In the genomic region with DNA sequence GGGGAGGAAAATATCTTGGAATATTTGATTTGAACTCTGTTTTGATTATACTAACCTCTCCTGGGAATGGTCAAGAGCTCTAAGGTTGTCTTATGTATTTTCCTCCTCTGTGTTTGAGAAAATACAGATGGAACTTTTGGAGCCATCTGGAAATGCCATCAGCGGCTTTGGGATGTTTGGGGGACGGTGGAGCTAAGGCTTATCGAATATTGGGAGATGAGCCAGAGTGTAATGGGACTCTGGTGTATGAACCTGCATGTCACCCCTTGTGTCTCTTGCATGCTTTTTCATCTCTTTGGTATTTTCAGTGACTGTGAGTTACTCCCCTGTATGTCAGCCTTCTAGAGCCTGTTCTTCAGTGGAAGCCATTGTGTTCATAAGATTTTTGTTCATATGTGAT, we compare ENCODE assay signal across 18 cellular contexts.
DNase-seq lines count a peak whose midpoint lies in the region; ATAC-seq and TF ChIP-seq lines count a peak whose summit lies in the region.
"Had no signal": no experiment of that assay in that cellular context is flagged by ENCODE, and none has a peak within 500 bp of the region (broad histone marks: within the 10 kb centered on the region; RNA-seq: fewer than 3 reads in every experiment).

No MANE protein-coding gene starts in this region.

- TF ChIP-seq EP300 in SK-N-SH (IDR thresholded peaks at IDR 0.05; ENCODE audit: borderline replicate concordance in 1 of 2, low read depth in 1 of 2, low read length in 1 of 2), result peak; percentile 89 to 96

- H3K9me3 ChIP-seq in CD4-positive, CD25-positive, alpha-beta regulatory T cell (ENCODE audit: control insufficient read depth in 2 of 2, low read length in 2 of 2), result no peaks in the 10 kb centered on the region
- H3K9me3 ChIP-seq in SK-N-SH (no peaks in the 10 kb centered on the region), neutrophil (no peaks in the 10 kb centered on the region), esophagus squamous epithelium (no peaks in the 10 kb centered on the region)

- TF ChIP-seq RAD21 in SK-N-SH (IDR thresholded peaks at IDR 0.05; ENCODE audit: low read length), result peak; percentile 28; the same call in 1 of the 2 replicates

- no peak for DNase-seq in CD4-positive, CD25-positive, alpha-beta regulatory T cell
- DNase-seq in SK-N-SH, result peak; percentile 78
- no peak for DNase-seq in endothelial cell (ENCODE audit: low spot score)
- no peak for DNase-seq in SHP77 (lab: John Stamatoyannopoulos, UW)
- no peak for DNase-seq in activated naive CD4-positive, alpha-beta T cell (lab: John Stamatoyannopoulos, UW)
- DNase-seq in activated CD4-positive, alpha-beta T cell treated with anti-CD3 and anti-CD28 coated beads for 1 hour, result no peak
- no peak for DNase-seq in esophagus squamous epithelium (lab: John Stamatoyannopoulos, UW)
- DNase-seq: ACHN; AML-193; Calu3; CD8-positive, alpha-beta T cell; KBM-7 had no signal

- H3K27ac Mint-ChIP-seq in CD4-positive, CD25-positive, alpha-beta regulatory T cell, result peak overlapping the region in 2 of 3 donors; percentile 8 to 32
- H3K27ac Mint-ChIP-seq in endothelial cell (ENCODE audit: unreplicated experiment), result peak overlapping the region; percentile 73
- H3K27ac Mint-ChIP-seq: CD8-positive, alpha-beta T cell; GM23338 had no signal

- H2AFZ ChIP-seq in SK-N-SH (ENCODE audit: low read depth), result no peak overlapping the region
- H2AFZ ChIP-seq: GM23338 had no signal

- POLR2A ChIA-PET in SK-N-SH (lab: Yijun Ruan, JAX), result no interaction called here

- no peaks in the 10 kb centered on the region for H3K27me3 ChIP-seq in CD4-positive, CD25-positive, alpha-beta regulatory T cell (ENCODE audit: control insufficient read depth, insufficient read depth, low read length)
- H3K27me3 ChIP-seq in SK-N-SH (ENCODE audit: insufficient read depth) (no peaks in the 10 kb centered on the region), neutrophil (no peaks in the 10 kb centered on the region), esophagus squamous epithelium (no peaks in the 10 kb centered on the region)
- H3K27me3 ChIP-seq: BLaER1 had no signal

- no peak for ATAC-seq in CD4-positive, CD25-positive, alpha-beta regulatory T cell (ENCODE audit: low read depth in 2 of 2)
- ATAC-seq: CD8-positive, alpha-beta T cell; GM23338; HCT116 had no signal

- H3K4me2 ChIP-seq in SK-N-SH, result no peak overlapping the region
- H3K4me2 ChIP-seq: BLaER1, GM23338 had no signal

- no peak for TF ChIP-seq CTCF in SK-N-SH (IDR thresholded peaks at IDR 0.05)
- TF ChIP-seq CTCF in endothelial cell (IDR thresholded peaks at IDR 0.05; ENCODE audit: unreplicated experiment), result no peak
- no peak for TF ChIP-seq CTCF in neutrophil (IDR thresholded peaks at IDR 0.05)
- TF ChIP-seq CTCF in esophagus squamous epithelium (IDR thresholded peaks at IDR 0.05), result no peak

- peaks cover 4 to 37% (median 26%) of the 10 kb centered on the region in 4 donors for H3K4me1 Mint-ChIP-seq in CD4-positive, CD25-positive, alpha-beta regulatory T cell
- peaks cover 4% of the 10 kb centered on the region for H3K4me1 Mint-ChIP-seq in endothelial cell (ENCODE audit: unreplicated experiment)
- H3K4me1 Mint-ChIP-seq: CD14-positive monocyte had no signal

- CTCF ChIA-PET in SK-N-SH (lab: Yijun Ruan, JAX), result interaction anchor here (1.5 to 8.2 kb wide), 6 partner anchors 13 to 247 kb away, joined by 4 to 100 read pairs (median 22); no protein-coding TSS in a partner anchor

- H3K79me2 ChIP-seq in SK-N-SH (ENCODE audit: insufficient read depth), result peaks cover 59% of the 10 kb centered on the region; the same call in 1 of the 2 replicates

- TF ChIP-seq POLR2A in esophagus squamous epithelium (IDR thresholded peaks at IDR 0.05), result no peak

- H3K27me3 Mint-ChIP-seq in CD4-positive, CD25-positive, alpha-beta regulatory T cell, result no peaks in the 10 kb centered on the region
- peaks cover 20% of the 10 kb centered on the region for H3K27me3 Mint-ChIP-seq in endothelial cell (ENCODE audit: unreplicated experiment)
- H3K27me3 Mint-ChIP-seq: IgD-negative memory B cell had no signal

- no peaks in the 10 kb centered on the region for H4K20me1 ChIP-seq in SK-N-SH (ENCODE audit: insufficient read depth)

- no peak overlapping the region for H3K27ac ChIP-seq in CD4-positive, CD25-positive, alpha-beta regulatory T cell (ENCODE audit: insufficient read depth, low read length, poor library complexity, severe bottlenecking)
- H3K27ac ChIP-seq in SK-N-SH (ENCODE audit: low read depth in 2 of 2, low read length in 1 of 2), result peak overlapping the region; percentile 89 to 96
- peak overlapping the region; percentile 32 for H3K27ac ChIP-seq in neutrophil
- H3K27ac ChIP-seq in esophagus squamous epithelium, result no peak overlapping the region
- H3K27ac ChIP-seq: BLaER1 had no signal

- 21% methylated on average over 3 of the region's 3 CpGs for WGBS in SK-N-SH (ENCODE audit: low lambda C conversion rate)
- 88 to 89% methylated on average over 3 of the region's 3 CpGs for WGBS in esophagus squamous epithelium, 2 donors

- intact Hi-C loops in esophagus squamous epithelium (cut with DNase I), result no loop called here

- H3K9ac ChIP-seq in SK-N-SH, result no peak overlapping the region
- H3K9ac ChIP-seq: BLaER1 had no signal

- no peaks in the 10 kb centered on the region for H3K36me3 ChIP-seq in CD4-positive, CD25-positive, alpha-beta regulatory T cell (ENCODE audit: control insufficient read depth, insufficient read depth, low read length)
- H3K36me3 ChIP-seq in SK-N-SH (replicated peaks in 1 of 2; ENCODE audit: control insufficient read depth in 1 of 2, insufficient read depth in 2 of 2, low read length in 1 of 2) (peaks cover 5 to 18% of the 10 kb centered on the region in 2 experiments), neutrophil (peaks cover 9% of the 10 kb centered on the region), esophagus squamous epithelium (peaks cover 0 to 50% (median 9%) of the 10 kb centered on the region in 3 donors)

- no peak overlapping the region for H3K4me3 ChIP-seq in CD4-positive, CD25-positive, alpha-beta regulatory T cell (ENCODE audit: low read depth, low read length)
- H3K4me3 ChIP-seq in SK-N-SH (ENCODE audit: low read depth in 2 of 2, low read length in 1 of 2), result no peak overlapping the region
- no peak overlapping the region for H3K4me3 ChIP-seq in neutrophil (ENCODE audit: low read depth in 1 of 2, low read length in 1 of 2)
- H3K4me3 ChIP-seq in esophagus squamous epithelium, result no peak overlapping the region
- H3K4me3 ChIP-seq: BLaER1, GM23338 had no signal

- peaks cover 0 to 6% (median 1%) of the 10 kb centered on the region in 7 donors for H3K9me3 Mint-ChIP-seq in CD4-positive, CD25-positive, alpha-beta regulatory T cell
- H3K9me3 Mint-ChIP-seq in endothelial cell (ENCODE audit: unreplicated experiment), result no peaks in the 10 kb centered on the region
- H3K9me3 Mint-ChIP-seq: CD8-positive, alpha-beta T cell; IgD-negative memory B cell had no signal

- peaks cover 4% of the 10 kb centered on the region for H3K36me3 Mint-ChIP-seq in CD4-positive, CD25-positive, alpha-beta regulatory T cell
- peaks cover 72% of the 10 kb centered on the region for H3K36me3 Mint-ChIP-seq in endothelial cell (ENCODE audit: low read depth, unreplicated experiment)
- H3K36me3 Mint-ChIP-seq: CD8-positive, alpha-beta T cell had no signal

- no peaks in the 10 kb centered on the region for H3K9me2 ChIP-seq in SK-N-SH

- H3K4me1 ChIP-seq in CD4-positive, CD25-positive, alpha-beta regulatory T cell (ENCODE audit: control insufficient read depth, insufficient read depth, low read length, poor library complexity, severe bottlenecking), result no peaks in the 10 kb centered on the region
- H3K4me1 ChIP-seq in SK-N-SH (ENCODE audit: control insufficient read depth in 1 of 2, insufficient read depth in 2 of 2, low read depth in 1 of 2, low read length in 1 of 2) (peaks cover 66 to 74% of the 10 kb centered on the region in 2 experiments), neutrophil (ENCODE audit: control insufficient read depth in 1 of 2, insufficient read depth in 1 of 2, low read depth in 1 of 2, low read length in 1 of 2) (peaks cover 22 to 39% of the 10 kb centered on the region in 2 experiments), esophagus squamous epithelium (peaks cover 0 to 10% (median 4%) of the 10 kb centered on the region in 3 donors)
- H3K4me1 ChIP-seq: BLaER1 had no signal

- peaks cover 54% of the 10 kb centered on the region for H3F3A ChIP-seq in SK-N-SH (replicated peaks; ENCODE audit: insufficient read depth)

- no peak overlapping the region for H3K4me3 Mint-ChIP-seq in CD4-positive, CD25-positive, alpha-beta regulatory T cell
- H3K4me3 Mint-ChIP-seq in endothelial cell (ENCODE audit: unreplicated experiment), result peak overlapping the region; percentile 21
- H3K4me3 Mint-ChIP-seq: CD14-positive monocyte; CD8-positive, alpha-beta T cell; GM23338; IgD-negative memory B cell had no signal

TF ChIP-seq in SK-N-SH, 30 proteins besides CTCF, POLR2A, EP300 and RAD21 (continues in another document):
- peak; percentile 26; the same call in 1 of the 2 replicates for TF ChIP-seq FOSL2 (IDR thresholded peaks at IDR 0.05; ENCODE audit: borderline replicate concordance, low read depth)
- TF ChIP-seq, protein P1, sequence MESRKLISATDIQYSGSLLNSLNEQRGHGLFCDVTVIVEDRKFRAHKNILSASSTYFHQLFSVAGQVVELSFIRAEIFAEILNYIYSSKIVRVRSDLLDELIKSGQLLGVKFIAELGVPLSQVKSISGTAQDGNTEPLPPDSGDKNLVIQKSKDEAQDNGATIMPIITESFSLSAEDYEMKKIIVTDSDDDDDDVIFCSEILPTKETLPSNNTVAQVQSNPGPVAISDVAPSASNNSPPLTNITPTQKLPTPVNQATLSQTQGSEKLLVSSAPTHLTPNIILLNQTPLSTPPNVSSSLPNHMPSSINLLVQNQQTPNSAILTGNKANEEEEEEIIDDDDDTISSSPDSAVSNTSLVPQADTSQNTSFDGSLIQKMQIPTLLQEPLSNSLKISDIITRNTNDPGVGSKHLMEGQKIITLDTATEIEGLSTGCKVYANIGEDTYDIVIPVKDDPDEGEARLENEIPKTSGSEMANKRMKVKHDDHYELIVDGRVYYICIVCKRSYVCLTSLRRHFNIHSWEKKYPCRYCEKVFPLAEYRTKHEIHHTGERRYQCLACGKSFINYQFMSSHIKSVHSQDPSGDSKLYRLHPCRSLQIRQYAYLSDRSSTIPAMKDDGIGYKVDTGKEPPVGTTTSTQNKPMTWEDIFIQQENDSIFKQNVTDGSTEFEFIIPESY (IDR thresholded peaks at IDR 0.05; ENCODE audit: borderline replicate concordance, low read depth), result 0 out of 2 replicates have a peak, but pooled peaks have one; percentile 27
- peak; percentile 70; the same call in 1 of the 2 replicates for TF ChIP-seq POLR2AphosphoS5 (IDR thresholded peaks at IDR 0.05; ENCODE audit: low read depth, low read length)
- TF ChIP-seq NRF1 (IDR thresholded peaks at IDR 0.05; ENCODE audit: low read depth, low read length), result no peak
- peak; percentile 48; the same call in 1 of the 2 replicates for TF ChIP-seq FOXJ3 (CRISPR knock-in tag; IDR thresholded peaks at IDR 0.05)

Comparison
In these comparisons a context has a peak if more than half of its experiments do, and no peak if none do; other contexts are left out.
1. H3K27ac ChIP-seq: peak in SK-N-SH (2 of 2) and neutrophil (single experiment); none in CD4-positive, CD25-positive, alpha-beta regulatory T cell (single experiment) and esophagus squamous epithelium (0 of 4).